Comparison of ENCODE assay signal across 20 cellular contexts in genomic region chrX:39626749-39627148, GRCh38.
"Had no signal": no experiment of that assay in that cellular context is flagged by ENCODE, and none has a peak within 500 bp of the region (broad histone marks: within the 10 kb centered on the region; RNA-seq: fewer than 3 reads in every experiment).

No MANE protein-coding gene starts in this region.

- H3K27ac Mint-ChIP-seq: mesothelial cell of epicardium; natural killer cell treated with Interleukin-12 subunit alpha and Interleukin-12 subunit beta and Interleukin-15 and Interleukin-18, amount 100 ng/mL, for 72 hours; stimulated activated naive B cell treated with anti-CD40 and anti-IgM and Interleukin-4, amounts not matched to agents 10 μg/mL and 1 μg/mL and 100 μg/mL, for 72 hours; WTC11 had no signal

- DNase-seq: activated CD4-positive, alpha-beta T cell treated with anti-CD3 and anti-CD28 coated beads for 4 hours; activated CD4-positive, alpha-beta T cell treated with anti-CD3 and anti-CD28 coated beads, Interleukin-2, amount 50 U/mL, for 48 hours; activated naive CD4-positive, alpha-beta T cell treated with anti-CD3 and anti-CD28 coated beads, Interleukin-2, amount 50 U/mL, for 16 hours; activated T-cell treated with anti-CD3 and anti-CD28 coated beads, Interleukin-2, amount 50 U/mL, for 4 hours; cerebellar nuclear complex; hypothalamus; mammary epithelial cell; ovary; stimulated activated CD4-positive, alpha-beta T cell treated with anti-CD3 and anti-CD28 coated beads, Interleukin-2, amount 100 ng/mL, for 48 hours; stimulated activated CD8-positive, alpha-beta memory T cell treated with anti-CD3 and anti-CD28 coated beads, Interleukin-4, amount 100 ng/mL, for 48 hours; stimulated activated naive B cell treated with anti-CD40 and anti-IgM and Interleukin-4, amounts not matched to agents 10 μg/mL and 1 μg/mL and 100 μg/mL, for 72 hours; substantia nigra; T1000; thyroid gland had no signal

- H3K9me3 Mint-ChIP-seq: activated T-cell treated with anti-CD3 and anti-CD28 coated beads, Interleukin-2, amount 50 U/mL, for 4 hours; natural killer cell treated with Interleukin-12 subunit alpha and Interleukin-12 subunit beta and Interleukin-15 and Interleukin-18, amount 100 ng/mL, for 72 hours had no signal

- ATAC-seq: gastroesophageal sphincter; natural killer cell treated with Interleukin-12 subunit alpha and Interleukin-12 subunit beta and Interleukin-15 and Interleukin-18, amount 100 ng/mL, for 72 hours; stimulated activated naive B cell treated with anti-CD40 and anti-IgM and Interleukin-4, amounts not matched to agents 10 μg/mL and 1 μg/mL and 100 μg/mL, for 72 hours; WTC11 had no signal

- H3K4me3 Mint-ChIP-seq: activated T-cell treated with anti-CD3 and anti-CD28 coated beads, Interleukin-2, amount 50 U/mL, for 4 hours; mesothelial cell of epicardium; natural killer cell treated with Interleukin-12 subunit alpha and Interleukin-12 subunit beta and Interleukin-15 and Interleukin-18, amount 100 ng/mL, for 72 hours; stimulated activated naive B cell treated with anti-CD40 and anti-IgM and Interleukin-4, amounts not matched to agents 10 μg/mL and 1 μg/mL and 100 μg/mL, for 72 hours; WTC11 had no signal

- H3K36me3 Mint-ChIP-seq: mesothelial cell of epicardium; natural killer cell treated with Interleukin-12 subunit alpha and Interleukin-12 subunit beta and Interleukin-15 and Interleukin-18, amount 100 ng/mL, for 72 hours had no signal

- H3K4me3 ChIP-seq: coronary artery, gastroesophageal sphincter, ovary, prostate gland, thyroid gland had no signal
